1 cellular context compared by ENCODE assay signal in genomic region chr4:36244257-36245084, GRCh38.
TF ChIP-seq lines count a peak whose summit lies in the region.

TSS of gene ARAP2 (minus strand) at chr4:36244514. CDS start at chr4:36229486, 15,028 bp downstream.

TF ChIP-seq in HCT116, 20 proteins besides CTCF, POLR2A, EP300 and RAD21 (continued from another document):
- TF ChIP-seq SP1 (IDR thresholded peaks at IDR 0.05; ENCODE audit: low read depth) (peak; percentile 68), SIN3A (IDR thresholded peaks at IDR 0.05; ENCODE audit: low read depth) (peak; percentile 58; the same call in 1 of the 2 replicates), EZH2phosphoT487 (IDR thresholded peaks at IDR 0.05; ENCODE audit: borderline replicate concordance) (no peak), CBX3 (IDR thresholded peaks at IDR 0.05; ENCODE audit: low read depth) (no peak), CEBPB (IDR thresholded peaks at IDR 0.05; ENCODE audit: low read depth) (no peak), ZFX (IDR thresholded peaks at IDR 0.05) (peak; percentile 85), YY1 (IDR thresholded peaks at IDR 0.05; ENCODE audit: extremely low read depth, insufficient replicate concordance, low read depth, low read length) (no peak), SRF (IDR thresholded peaks at IDR 0.05; ENCODE audit: low read depth) (no peak), EGR1 (IDR thresholded peaks at IDR 0.05; ENCODE audit: low read depth) (peak; percentile 96), MAX (IDR thresholded peaks at IDR 0.05) (peak; percentile 64)
